In genomic region chr17:14320734-14321475, GRCh38 we compare ENCODE assay signal across 16 cellular contexts. TPM values are rescaled to one million over a fixed set of nuclear protein-coding genes. Genes with fewer than 3 reads are reported as not detected.
DNase-seq lines count a peak whose midpoint lies in the region; ATAC-seq and TF ChIP-seq lines count a peak whose summit lies in the region.
"Had no signal": no experiment of that assay in that cellular context is flagged by ENCODE, and none has a peak within 500 bp of the region (broad histone marks: within the 10 kb centered on the region; RNA-seq: fewer than 3 reads in every experiment).

No MANE protein-coding gene starts in this region.

- H3K79me1 ChIP-seq in mesenchymal stem cell (replicated peaks; ENCODE audit: low read length, poor library complexity, severe bottlenecking) = no peaks in the 10 kb centered on the region

- peaks cover 19% of the 10 kb centered on the region for H3K36me3 ChIP-seq in CD4-positive, CD25-positive, alpha-beta regulatory T cell (ENCODE audit: control insufficient read depth, insufficient read depth, low read length)
- H3K36me3 ChIP-seq in mesenchymal stem cell (ENCODE audit: control insufficient read depth in 1 of 2, insufficient read depth in 2 of 2, low read depth in 1 of 2, low read length in 2 of 2) = peaks cover 0 to 5% of the 10 kb centered on the region in 2 experiments
- H3K36me3 ChIP-seq: heart left ventricle had no signal

- no peak overlapping the region for H2BK15ac ChIP-seq in mesenchymal stem cell (ENCODE audit: low read depth, poor library complexity, severe bottlenecking)

- no peak overlapping the region for H3K23ac ChIP-seq in mesenchymal stem cell (ENCODE audit: low read length in 2 of 2)

- H3K4ac ChIP-seq in mesenchymal stem cell (ENCODE audit: low read depth in 1 of 2, low read length in 2 of 2) = peak overlapping the region in 1 of 2 experiments; percentile 8

- H3K27me3 Mint-ChIP-seq in CD4-positive, CD25-positive, alpha-beta regulatory T cell = no peaks in the 10 kb centered on the region
- no peaks in the 10 kb centered on the region for H3K27me3 Mint-ChIP-seq in HFFc6 (ENCODE audit: insufficient read depth)
- H3K27me3 Mint-ChIP-seq in activated naive CD8-positive, alpha-beta T cell = no peaks in the 10 kb centered on the region

- peaks cover 91% of the 10 kb centered on the region for H3K4me1 ChIP-seq in CD4-positive, CD25-positive, alpha-beta regulatory T cell (ENCODE audit: control insufficient read depth, insufficient read depth, low read length, poor library complexity, severe bottlenecking)
- peaks cover 2% of the 10 kb centered on the region for H3K4me1 ChIP-seq in mesenchymal stem cell (ENCODE audit: control insufficient read depth, insufficient read depth, low read depth, low read length)
- H3K4me1 ChIP-seq: testis had no signal

- no peaks in the 10 kb centered on the region for H3K9me3 ChIP-seq in CD4-positive, CD25-positive, alpha-beta regulatory T cell (ENCODE audit: control insufficient read depth in 2 of 2, low read length in 2 of 2)
- H3K9me3 ChIP-seq in mesenchymal stem cell (ENCODE audit: control insufficient read depth, low read length) = no peaks in the 10 kb centered on the region
- H3K9me3 ChIP-seq: heart left ventricle, testis had no signal

- no peak overlapping the region for H2BK5ac ChIP-seq in mesenchymal stem cell (ENCODE audit: low read depth, low read length, poor library complexity, severe bottlenecking)

- ATAC-seq in CD4-positive, CD25-positive, alpha-beta regulatory T cell (ENCODE audit: low read depth in 2 of 2) = no peak
- ATAC-seq in GM19324 (IDR thresholded peaks at IDR 0.05; ENCODE audit: low FRiP score, unreplicated experiment) = no peak
- ATAC-seq: heart left ventricle had no signal

- no peak overlapping the region for H2BK12ac ChIP-seq in mesenchymal stem cell (ENCODE audit: low read length in 2 of 2)

- H2AFZ ChIP-seq in mesenchymal stem cell (ENCODE audit: low read depth, low read length) = no peak overlapping the region

- peaks cover 24% of the 10 kb centered on the region for H3K36me3 Mint-ChIP-seq in CD4-positive, CD25-positive, alpha-beta regulatory T cell
- peaks cover 18% of the 10 kb centered on the region; the same call in 1 of the 2 replicates for H3K36me3 Mint-ChIP-seq in HFFc6 (ENCODE audit: low read depth)
- peaks cover 9% of the 10 kb centered on the region for H3K36me3 Mint-ChIP-seq in activated naive CD8-positive, alpha-beta T cell

- peak overlapping the region; percentile 45 to 71 (median 56) for H3K4me3 Mint-ChIP-seq in CD4-positive, CD25-positive, alpha-beta regulatory T cell
- no peak overlapping the region for H3K4me3 Mint-ChIP-seq in HFFc6
- peak overlapping the region; percentile 8 for H3K4me3 Mint-ChIP-seq in activated naive CD8-positive, alpha-beta T cell

- H3K9me3 Mint-ChIP-seq in CD4-positive, CD25-positive, alpha-beta regulatory T cell = peaks cover 0 to 2% (median 0%) of the 10 kb centered on the region in 7 donors
- no peaks in the 10 kb centered on the region for H3K9me3 Mint-ChIP-seq in HFFc6
- no peaks in the 10 kb centered on the region for H3K9me3 Mint-ChIP-seq in activated naive CD8-positive, alpha-beta T cell (ENCODE audit: low read depth)

- 65% methylated on average over 11 of the region's 13 CpGs for WGBS in mesenchymal stem cell

- H3K27ac ChIP-seq in CD4-positive, CD25-positive, alpha-beta regulatory T cell (ENCODE audit: insufficient read depth, low read length, poor library complexity, severe bottlenecking) = peak overlapping the region; percentile 57
- H3K27ac ChIP-seq in mesenchymal stem cell (ENCODE audit: low read length, poor library complexity, severe bottlenecking) = no peak overlapping the region
- H3K27ac ChIP-seq: heart left ventricle, testis had no signal

- H3K27me3 ChIP-seq in CD4-positive, CD25-positive, alpha-beta regulatory T cell (ENCODE audit: control insufficient read depth, insufficient read depth, low read length) = no peaks in the 10 kb centered on the region
- no peaks in the 10 kb centered on the region for H3K27me3 ChIP-seq in mesenchymal stem cell (ENCODE audit: control insufficient read depth in 1 of 2, insufficient read depth in 1 of 2, low read length in 2 of 2)
- H3K27me3 ChIP-seq: testis had no signal

- no peak overlapping the region for H3K14ac ChIP-seq in mesenchymal stem cell (ENCODE audit: low read length in 2 of 2)

- peak overlapping the region in 1 of 2 experiments; percentile 7 for H3K18ac ChIP-seq in mesenchymal stem cell (ENCODE audit: low read depth in 1 of 2, low read length in 2 of 2)

- H3K4me1 Mint-ChIP-seq in CD4-positive, CD25-positive, alpha-beta regulatory T cell = peaks cover 58 to 97% (median 85%) of the 10 kb centered on the region in 4 donors
- peaks cover 47% of the 10 kb centered on the region for H3K4me1 Mint-ChIP-seq in HFFc6 (ENCODE audit: low read depth)
- H3K4me1 Mint-ChIP-seq in activated naive CD8-positive, alpha-beta T cell (ENCODE audit: low read depth) = peaks cover 93% of the 10 kb centered on the region

- H2AK5ac ChIP-seq in mesenchymal stem cell (ENCODE audit: low read length, severe bottlenecking) = no peak overlapping the region

- H4K91ac ChIP-seq in mesenchymal stem cell (ENCODE audit: low read length) = peak overlapping the region; percentile 70

- no peak overlapping the region for H3K9ac ChIP-seq in mesenchymal stem cell (ENCODE audit: low read length)

- peak overlapping the region; percentile 59 for H3K4me3 ChIP-seq in CD4-positive, CD25-positive, alpha-beta regulatory T cell (ENCODE audit: low read depth, low read length)
- H3K4me3 ChIP-seq in mesenchymal stem cell (ENCODE audit: insufficient read depth in 1 of 2, low read depth in 1 of 2, low read length in 2 of 2) = no peak overlapping the region
- H3K4me3 ChIP-seq: heart left ventricle, testis had no signal

- no peak for TF ChIP-seq CTCF in HFFc6 (IDR thresholded peaks at IDR 0.05)

- no peak overlapping the region for H2BK120ac ChIP-seq in mesenchymal stem cell (ENCODE audit: low read depth, low read length)

- no peak overlapping the region for H3K4me2 ChIP-seq in mesenchymal stem cell (ENCODE audit: low read length, poor library complexity, severe bottlenecking)

- H4K8ac ChIP-seq in mesenchymal stem cell (ENCODE audit: low read length) = peak overlapping the region; percentile 50

- H3K27ac Mint-ChIP-seq in CD4-positive, CD25-positive, alpha-beta regulatory T cell = peak overlapping the region; percentile 65 to 95 (median 75)
- H3K27ac Mint-ChIP-seq in HFFc6 = peak overlapping the region; percentile 32; the same call in 1 of the 2 replicates
- H3K27ac Mint-ChIP-seq in activated naive CD8-positive, alpha-beta T cell = peak overlapping the region; percentile 62

- DNase-seq in CD4-positive, CD25-positive, alpha-beta regulatory T cell = no peak
- DNase-seq in HFFc6 = no peak
- DNase-seq in mesenchymal stem cell = no peak
- DNase-seq in foreskin melanocyte = no peak
- no peak for DNase-seq in NCI-H510A treated with DMSO at 0.1 percent for 48 hours (lab: John Stamatoyannopoulos, UW)
- no peak for DNase-seq in epidermal melanocyte (ENCODE audit: insufficient read length, low spot score)
- DNase-seq: AML-193; cerebellar nuclear complex; heart left ventricle; kidney; NCI-H2081; SHP77; stimulated activated CD4-positive, alpha-beta T cell treated with anti-CD3 and anti-CD28 coated beads, Interleukin-15, amount 100 ng/mL, for 24 hours; testis had no signal

RNA-seq across cellular contexts. Expression of gene HS3ST3B1, which starts 20.0 kb away (rescaled TPM):
- 47.8 TPM for total RNA-seq in CD4-positive, CD25-positive, alpha-beta regulatory T cell
- polyA plus RNA-seq in CD4-positive, CD25-positive, alpha-beta regulatory T cell = 10 to 100 TPM; 22.7 to 36.9 (median 25.0) TPM
- total RNA-seq in HFFc6 (2021; fragmentation: NEBNext Ultra II Directional; extraction: Animal tissue kit (Norgen Biotek cat#: 25700)) = 10 to 100 TPM; 18.3 to 24.6 (median 22.3) TPM
- 16.0 TPM for polyA plus RNA-seq in mesenchymal stem cell (2013, experiment 1 of 2)
- 15.8 TPM for polyA plus RNA-seq in mesenchymal stem cell (2013, experiment 2 of 2)
